Comparison of ENCODE assay signal across 18 cellular contexts in genomic region chr7:27929127-27929526, GRCh38.
DNase-seq lines count a peak whose midpoint lies in the region; ATAC-seq and TF ChIP-seq lines count a peak whose summit lies in the region.
"Had no signal": no experiment of that assay in that cellular context is flagged by ENCODE, and none has a peak within 500 bp of the region (broad histone marks: within the 10 kb centered on the region; RNA-seq: fewer than 3 reads in every experiment).

No MANE protein-coding gene starts in this region.

- TF ChIP-seq POLR2A in sigmoid colon (IDR thresholded peaks at IDR 0.05): no peak

- intact Hi-C loops in sigmoid colon (cut with DNase I): loop anchor here (5.0 to 10.0 kb wide), 2 partner anchors 144 to 168 kb away; no protein-coding TSS in a partner anchor

- peaks cover 24% of the 10 kb centered on the region for H3K4me1 Mint-ChIP-seq in HFFc6 (ENCODE audit: low read depth)
- peaks cover 25% of the 10 kb centered on the region for H3K4me1 Mint-ChIP-seq in WTC11
- H3K4me1 Mint-ChIP-seq: CD14-positive monocyte had no signal

- H3K27me3 Mint-ChIP-seq in HFFc6 (ENCODE audit: insufficient read depth): peaks cover 4% of the 10 kb centered on the region
- no peaks in the 10 kb centered on the region; the same call in 1 of the 2 replicates for H3K27me3 Mint-ChIP-seq in WTC11 (ENCODE audit: low read depth)

- CTCF ChIA-PET in WTC11 (lab: Charles Lee): no interaction called here

- H3K27me3 ChIP-seq in sigmoid colon: no peaks in the 10 kb centered on the region
- H3K27me3 ChIP-seq: Peyer's patch had no signal

- H3K27ac ChIP-seq in sigmoid colon: no peak overlapping the region
- H3K27ac ChIP-seq: HL-60, Peyer's patch had no signal

- POLR2A ChIA-PET in WTC11 (lab: Charles Lee): no interaction called here

- H3K27ac Mint-ChIP-seq in HFFc6 (no peak overlapping the region), WTC11 (0 out of 2 replicates have a peak overlapping the region, but pooled peaks have one; percentile 32)

- no peaks in the 10 kb centered on the region for H3K9me3 ChIP-seq in sigmoid colon
- H3K9me3 ChIP-seq: Peyer's patch had no signal

- no peak for ATAC-seq in WTC11

- H3K4me1 ChIP-seq in sigmoid colon: peaks cover 0 to 28% (median 15%) of the 10 kb centered on the region in 4 donors
- H3K4me1 ChIP-seq: Peyer's patch had no signal

- 87 to 91% methylated on average over 3 of the region's 3 CpGs for WGBS in sigmoid colon, 2 donors

- no peaks in the 10 kb centered on the region for H3K36me3 ChIP-seq in sigmoid colon
- H3K36me3 ChIP-seq: Peyer's patch had no signal

- H3K4me3 ChIP-seq in AG09309 (ENCODE audit: control insufficient read depth, low read depth, low read length): no peak overlapping the region
- no peak overlapping the region for H3K4me3 ChIP-seq in sigmoid colon
- H3K4me3 ChIP-seq: Peyer's patch had no signal

- DNase-seq in AG09309 (ENCODE audit: low read depth) (no peak), HFFc6 (no peak), WTC11 (ENCODE audit: low spot score) (no peak), myocyte (ENCODE audit: low read depth) (peak; percentile 61), mesenteric fat pad (ENCODE audit: low spot score) (no peak), GDM1 (lab: John Stamatoyannopoulos, UW) (no peak), sigmoid colon (no peak), SIG-M5 (lab: John Stamatoyannopoulos, UW) (no peak)
- DNase-seq: COR-L47, DMS153, H7, NCI-H1436, NCI-H2081 treated with DMSO at 0.1 percent for 48 hours, NCI-H2227 treated with DMSO at 0.1 percent for 48 hours, Peyer's patch, Right ventricle myocardium superior had no signal

- H3K36me3 Mint-ChIP-seq in HFFc6 (ENCODE audit: low read depth): no peaks in the 10 kb centered on the region
- no peaks in the 10 kb centered on the region for H3K36me3 Mint-ChIP-seq in WTC11

- no peak overlapping the region for H3K4me3 Mint-ChIP-seq in HFFc6
- H3K4me3 Mint-ChIP-seq in WTC11: no peak overlapping the region
- H3K4me3 Mint-ChIP-seq: CD14-positive monocyte had no signal

- TF ChIP-seq CTCF in AG09309 (IDR thresholded peaks at IDR 0.05; ENCODE audit: control insufficient read depth, insufficient read depth, low read depth, low read length, missing control alignments) (peak; percentile 11), HFFc6 (IDR thresholded peaks at IDR 0.05) (peak; percentile 38; the same call in 1 of the 2 replicates), WTC11 (IDR thresholded peaks at IDR 0.05) (no peak), sigmoid colon (IDR thresholded peaks at IDR 0.05) (no peak)

- no peaks in the 10 kb centered on the region for H3K9me3 Mint-ChIP-seq in HFFc6
- H3K9me3 Mint-ChIP-seq in WTC11: no peaks in the 10 kb centered on the region

- no peak for TF ChIP-seq EP300 in sigmoid colon (IDR thresholded peaks at IDR 0.05)

TF ChIP-seq in WTC11, 78 proteins besides CTCF, POLR2A, EP300 and RAD21 (continues in another document):
- TF ChIP-seq TEAD1 (CRISPR knock-in tag; IDR thresholded peaks at IDR 0.05): no peak
- TF ChIP-seq NFATC4 (CRISPR knock-in tag; IDR thresholded peaks at IDR 0.05): no peak
- TF ChIP-seq USF1 (CRISPR knock-in tag; IDR thresholded peaks at IDR 0.05): no peak
- no peak for TF ChIP-seq FOXJ3 (CRISPR knock-in tag; IDR thresholded peaks at IDR 0.05; ENCODE audit: borderline replicate concordance)
- TF ChIP-seq ZNF396 (CRISPR knock-in tag; IDR thresholded peaks at IDR 0.05; ENCODE audit: borderline replicate concordance): no peak
- no peak for TF ChIP-seq NR2C2 (CRISPR knock-in tag; IDR thresholded peaks at IDR 0.05)
- TF ChIP-seq JUN (CRISPR knock-in tag; IDR thresholded peaks at IDR 0.05): no peak
- TF ChIP-seq ATF2 (CRISPR knock-in tag; IDR thresholded peaks at IDR 0.05; ENCODE audit: borderline replicate concordance, low read depth): no peak
- TF ChIP-seq, protein P1, sequence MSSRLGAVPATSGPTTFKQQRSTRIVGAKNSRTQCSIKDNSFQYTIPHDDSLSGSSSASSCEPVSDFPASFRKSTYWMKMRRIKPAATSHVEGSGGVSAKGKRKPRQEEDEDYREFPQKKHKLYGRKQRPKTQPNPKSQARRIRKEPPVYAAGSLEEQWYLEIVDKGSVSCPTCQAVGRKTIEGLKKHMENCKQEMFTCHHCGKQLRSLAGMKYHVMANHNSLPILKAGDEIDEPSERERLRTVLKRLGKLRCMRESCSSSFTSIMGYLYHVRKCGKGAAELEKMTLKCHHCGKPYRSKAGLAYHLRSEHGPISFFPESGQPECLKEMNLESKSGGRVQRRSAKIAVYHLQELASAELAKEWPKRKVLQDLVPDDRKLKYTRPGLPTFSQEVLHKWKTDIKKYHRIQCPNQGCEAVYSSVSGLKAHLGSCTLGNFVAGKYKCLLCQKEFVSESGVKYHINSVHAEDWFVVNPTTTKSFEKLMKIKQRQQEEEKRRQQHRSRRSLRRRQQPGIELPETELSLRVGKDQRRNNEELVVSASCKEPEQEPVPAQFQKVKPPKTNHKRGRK (CRISPR knock-in tag; IDR thresholded peaks at IDR 0.05; ENCODE audit: borderline replicate concordance): no peak
- TF ChIP-seq, protein P2, sequence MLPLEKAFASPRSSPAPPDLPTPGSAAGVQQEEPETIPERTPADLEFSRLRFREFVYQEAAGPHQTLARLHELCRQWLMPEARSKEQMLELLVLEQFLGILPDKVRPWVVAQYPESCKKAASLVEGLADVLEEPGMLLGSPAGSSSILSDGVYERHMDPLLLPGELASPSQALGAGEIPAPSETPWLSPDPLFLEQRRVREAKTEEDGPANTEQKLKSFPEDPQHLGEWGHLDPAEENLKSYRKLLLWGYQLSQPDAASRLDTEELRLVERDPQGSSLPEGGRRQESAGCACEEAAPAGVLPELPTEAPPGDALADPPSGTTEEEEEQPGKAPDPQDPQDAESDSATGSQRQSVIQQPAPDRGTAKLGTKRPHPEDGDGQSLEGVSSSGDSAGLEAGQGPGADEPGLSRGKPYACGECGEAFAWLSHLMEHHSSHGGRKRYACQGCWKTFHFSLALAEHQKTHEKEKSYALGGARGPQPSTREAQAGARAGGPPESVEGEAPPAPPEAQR (CRISPR knock-in tag; IDR thresholded peaks at IDR 0.05): no peak
- no peak for TF ChIP-seq PRRX2 (CRISPR knock-in tag; IDR thresholded peaks at IDR 0.05)
- TF ChIP-seq CREB1 (CRISPR knock-in tag; IDR thresholded peaks at IDR 0.05): no peak
- TF ChIP-seq ARID4B (CRISPR knock-in tag; IDR thresholded peaks at IDR 0.05; ENCODE audit: borderline replicate concordance): no peak
- TF ChIP-seq, protein P3, sequence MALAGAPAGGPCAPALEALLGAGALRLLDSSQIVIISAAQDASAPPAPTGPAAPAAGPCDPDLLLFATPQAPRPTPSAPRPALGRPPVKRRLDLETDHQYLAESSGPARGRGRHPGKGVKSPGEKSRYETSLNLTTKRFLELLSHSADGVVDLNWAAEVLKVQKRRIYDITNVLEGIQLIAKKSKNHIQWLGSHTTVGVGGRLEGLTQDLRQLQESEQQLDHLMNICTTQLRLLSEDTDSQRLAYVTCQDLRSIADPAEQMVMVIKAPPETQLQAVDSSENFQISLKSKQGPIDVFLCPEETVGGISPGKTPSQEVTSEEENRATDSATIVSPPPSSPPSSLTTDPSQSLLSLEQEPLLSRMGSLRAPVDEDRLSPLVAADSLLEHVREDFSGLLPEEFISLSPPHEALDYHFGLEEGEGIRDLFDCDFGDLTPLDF (CRISPR knock-in tag; IDR thresholded peaks at IDR 0.05): no peak

Comparison
In these comparisons a context has a peak if more than half of its experiments do, and no peak if none do; other contexts are left out.
1. CTCF ChIP-seq: peak in AG09309 (single experiment) and HFFc6 (single experiment); none in WTC11 (single experiment) and sigmoid colon (0 of 4).